In the genomic region with DNA sequence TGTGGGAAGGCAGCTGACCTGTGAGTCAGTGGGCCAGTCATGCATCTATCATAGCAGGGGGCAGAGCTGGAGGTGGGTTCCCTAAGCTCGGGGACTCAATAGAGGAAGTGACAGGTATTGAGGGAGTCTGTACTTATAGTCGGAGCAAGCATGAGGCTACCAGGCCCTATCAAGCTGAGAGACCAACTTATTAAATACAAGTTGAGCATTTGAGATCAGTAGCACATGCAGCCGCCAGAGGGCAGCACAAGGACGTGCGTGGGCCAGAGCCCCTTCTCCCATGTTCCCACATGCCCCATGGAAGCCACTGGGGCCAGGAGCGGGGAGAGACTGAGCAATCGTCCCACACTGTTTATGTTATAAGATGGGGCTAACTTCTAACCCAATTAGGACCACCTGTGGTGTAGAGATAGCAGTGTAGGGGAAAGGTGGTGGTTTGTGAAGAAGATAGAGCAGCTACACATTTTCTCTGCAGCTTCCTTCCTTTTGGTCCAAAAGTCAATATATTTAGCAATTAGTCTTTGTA, we compare ENCODE assay signal across 9 cellular contexts. TPM values are rescaled to one million over a fixed set of nuclear protein-coding genes. Genes with fewer than 3 reads are reported as not detected.
DNase-seq lines count a peak whose midpoint lies in the region; ATAC-seq and TF ChIP-seq lines count a peak whose summit lies in the region.
"Had no signal": no experiment of that assay in that cellular context is flagged by ENCODE, and none has a peak within 500 bp of the region (broad histone marks: within the 10 kb centered on the region; RNA-seq: fewer than 3 reads in every experiment).

No MANE protein-coding gene starts in this region.

- no peaks in the 10 kb centered on the region for H3K27me3 ChIP-seq in body of pancreas

- H3K9me3 ChIP-seq in body of pancreas: no peaks in the 10 kb centered on the region

- peaks cover 37% of the 10 kb centered on the region for H3K4me1 ChIP-seq in body of pancreas

- TF ChIP-seq CTCF in body of pancreas (IDR thresholded peaks at IDR 0.05): peak in 6 of 7 experiments; percentile 32 to 51 (median 41)

- intact Hi-C loops in body of pancreas (cut with DNase I): no loop called here
- intact Hi-C loops in left colon (cut with DNase I, micrococcal nuclease): no loop called here

- H3K27ac ChIP-seq in body of pancreas: peak overlapping the region in 2 of 4 donors; percentile 50 to 81
- H3K27ac ChIP-seq: skin epidermis had no signal

- peak; percentile 63 for DNase-seq in AG20443 (ENCODE audit: low spot score)
- peak; percentile 85 to 89 for DNase-seq in Kasumi-1 (lab: John Stamatoyannopoulos, UW)
- peak; percentile 10 for DNase-seq in T-helper 22 cell (ENCODE audit: low read depth)
- peak; percentile 54 to 69 (median 59) for DNase-seq in body of pancreas
- peak in 1 of 2 donors; percentile 42 for DNase-seq in left colon
- DNase-seq in stimulated activated CD8-positive, alpha-beta memory T cell treated with anti-CD3 and anti-CD28 coated beads, Interleukin-2, amount 100 ng/mL, for 48 hours (ENCODE audit: low read depth in 2 of 2): peak; percentile 29 to 47

- WGBS in body of pancreas, 2 donors: 34 to 61% methylated on average over 5 to 7 of the region's 7 CpGs

- H3K36me3 ChIP-seq in body of pancreas (replicated peaks in 1 of 2; ENCODE audit: insufficient read depth in 1 of 2, low read depth in 2 of 2): peaks cover 0 to 13% of the 10 kb centered on the region in 2 donors

- ATAC-seq in GM18519 (IDR thresholded peaks at IDR 0.05; ENCODE audit: low FRiP score, unreplicated experiment) (peak; percentile 58), body of pancreas (peak; percentile 64), left colon (peak; percentile 11), HG03378 (IDR thresholded peaks at IDR 0.05; ENCODE audit: unreplicated experiment) (no peak)

- H3K4me3 ChIP-seq in body of pancreas: no peak overlapping the region
- H3K4me3 ChIP-seq: skin epidermis had no signal

- no peak for TF ChIP-seq POLR2A in body of pancreas (IDR thresholded peaks at IDR 0.05)

RNA-seq across cellular contexts. Expression of a gene that starts 13.0 kb away (rescaled TPM):
- total RNA-seq in body of pancreas (1 to 10 TPM in 1 of 2 donors, not detected in 1; 2.3 TPM), left colon (1 to 10 TPM in 1 of 2 donors, under 1 TPM in 1; 0.64 to 1.1 TPM)

RNA-seq across cellular contexts. Expression of a gene that starts 17.0 kb away (rescaled TPM):
- total RNA-seq in body of pancreas (10 to 100 TPM; 14.3 to 29.7 TPM), left colon (10 to 100 TPM; 11.4 to 13.5 TPM)
